ENCODE assay signal across 1 cellular context in the genomic region with DNA sequence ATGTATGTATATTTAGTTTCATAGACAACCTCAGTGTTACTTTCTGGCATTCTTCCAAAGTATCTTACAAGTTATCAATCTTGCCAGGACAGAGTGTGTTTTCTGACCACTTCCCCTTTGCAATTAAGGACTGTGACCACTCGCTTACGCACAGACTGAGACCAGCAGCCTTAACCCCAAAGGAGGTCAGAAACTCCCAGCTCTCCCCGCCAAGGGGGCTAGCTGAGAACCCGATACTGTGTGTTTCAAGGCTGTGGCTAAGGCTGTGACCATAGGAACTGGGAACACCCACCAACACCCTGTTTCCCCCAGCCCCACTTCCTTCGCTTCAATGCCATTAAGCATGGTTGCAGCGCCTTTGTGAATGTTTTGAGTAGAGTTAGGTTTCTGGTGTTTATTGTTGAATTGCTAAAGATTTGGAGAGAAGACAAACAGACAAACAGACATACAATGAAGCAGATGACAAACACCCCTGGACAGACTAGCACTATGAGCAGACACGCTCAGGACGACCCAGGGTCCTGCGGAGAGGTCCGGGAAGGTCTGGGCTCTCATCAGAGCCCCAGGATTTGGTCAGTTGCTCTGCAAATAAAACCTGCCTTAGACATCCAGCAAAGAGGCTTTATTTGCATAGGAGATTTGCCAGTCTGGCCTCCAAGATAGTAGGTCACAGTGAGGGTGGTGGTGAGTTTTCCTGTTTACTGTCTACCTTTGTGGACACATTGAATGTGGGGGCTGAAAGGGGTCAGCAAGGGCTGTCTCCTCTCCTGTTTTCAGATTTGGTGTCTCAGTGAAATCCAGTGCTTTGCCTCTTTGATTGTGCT.
A peak's percentile ranks its signal among the peaks of the same experiment; 100 is the strongest.
TF ChIP-seq lines count a peak whose summit lies in the region.

No MANE protein-coding gene starts in this region.

TF ChIP-seq in GM12878, 131 proteins besides CTCF, POLR2A, EP300 and RAD21 (continued from another document and continues in another):
- TF ChIP-seq, protein P1, sequence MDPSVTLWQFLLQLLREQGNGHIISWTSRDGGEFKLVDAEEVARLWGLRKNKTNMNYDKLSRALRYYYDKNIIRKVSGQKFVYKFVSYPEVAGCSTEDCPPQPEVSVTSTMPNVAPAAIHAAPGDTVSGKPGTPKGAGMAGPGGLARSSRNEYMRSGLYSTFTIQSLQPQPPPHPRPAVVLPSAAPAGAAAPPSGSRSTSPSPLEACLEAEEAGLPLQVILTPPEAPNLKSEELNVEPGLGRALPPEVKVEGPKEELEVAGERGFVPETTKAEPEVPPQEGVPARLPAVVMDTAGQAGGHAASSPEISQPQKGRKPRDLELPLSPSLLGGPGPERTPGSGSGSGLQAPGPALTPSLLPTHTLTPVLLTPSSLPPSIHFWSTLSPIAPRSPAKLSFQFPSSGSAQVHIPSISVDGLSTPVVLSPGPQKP (IDR thresholded peaks at IDR 0.05; ENCODE audit: low read depth, low read length) = no peak
- TF ChIP-seq RFX5 (IDR thresholded peaks at IDR 0.05; ENCODE audit: low read depth, low read length) (no peak), FOXM1 (IDR thresholded peaks at IDR 0.05; ENCODE audit: low read depth, low read length) (peak; percentile 79), ASH2L (IDR thresholded peaks at IDR 0.05; ENCODE audit: borderline replicate concordance, low read depth) (no peak), KAT2A (conservative IDR thresholded peaks at IDR 0.05; ENCODE audit: control insufficient read depth, low read depth, low read length) (no peak), ZNF217 (IDR thresholded peaks at IDR 0.05) (no peak), CBFB (IDR thresholded peaks at IDR 0.05; ENCODE audit: low read depth) (peak; percentile 80), CHD2 (IDR thresholded peaks at IDR 0.05; ENCODE audit: borderline replicate concordance, low read depth, low read length) (peak; percentile 91), NRF1 (conservative IDR thresholded peaks at IDR 0.05; ENCODE audit: low read depth, low read length) (no peak), RCOR1 (conservative IDR thresholded peaks at IDR 0.05; ENCODE audit: low read depth, low read length) (0 out of 2 replicates have a peak, but pooled peaks have one; percentile 64), SUZ12 (IDR thresholded peaks at IDR 0.05; ENCODE audit: unreplicated experiment) (no peak), BMI1 (IDR thresholded peaks at IDR 0.05; ENCODE audit: borderline replicate concordance) (peak; percentile 93), JUND (IDR thresholded peaks at IDR 0.05; ENCODE audit: low read depth, low read length) (peak; percentile 41; the same call in 1 of the 2 replicates), JUNB (IDR thresholded peaks at IDR 0.05) (peak; percentile 28; the same call in 1 of the 2 replicates), NFXL1 (IDR thresholded peaks at IDR 0.05; ENCODE audit: borderline replicate concordance) (no peak), HDGF (IDR thresholded peaks at IDR 0.05) (peak; percentile 76; the same call in 1 of the 2 replicates), STAT3 (IDR thresholded peaks at IDR 0.05; ENCODE audit: low read depth, low read length) (0 out of 2 replicates have a peak, but pooled peaks have one; percentile 72), ATF7 (IDR thresholded peaks at IDR 0.05; ENCODE audit: low read depth) (peak; percentile 93), USF1 (IDR thresholded peaks at IDR 0.05; ENCODE audit: borderline replicate concordance, extremely low read length, insufficient read depth, low read depth, low read length) (no peak), SMAD1 (IDR thresholded peaks at IDR 0.05; ENCODE audit: low read depth, partially characterized antibody) (peak; percentile 99), SIN3A (IDR thresholded peaks at IDR 0.05; ENCODE audit: low read depth, low read length) (no peak), RBBP5 (conservative IDR thresholded peaks at IDR 0.05) (no peak), PAX8 (IDR thresholded peaks at IDR 0.05) (no peak), MEF2A (IDR thresholded peaks at IDR 0.05; ENCODE audit: insufficient read depth, low read depth, low read length) (peak; percentile 65; the same call in 1 of the 2 replicates), ZNF207 (IDR thresholded peaks at IDR 0.05; ENCODE audit: borderline replicate concordance) (peak; percentile 35; the same call in 1 of the 2 replicates), RB1 (IDR thresholded peaks at IDR 0.05; ENCODE audit: borderline replicate concordance) (peak; percentile 47; the same call in 1 of the 2 replicates), IKZF1 (conservative IDR thresholded peaks at IDR 0.05) (peak; percentile 98), PBX3 (IDR thresholded peaks at IDR 0.05; ENCODE audit: insufficient replicate concordance, low read depth, low read length) (peak; percentile 92), KLF5 (IDR thresholded peaks at IDR 0.05; ENCODE audit: partially characterized antibody) (peak; percentile 91), ZZZ3 (IDR thresholded peaks at IDR 0.05; ENCODE audit: control insufficient read depth, insufficient read length, low read depth) (no peak), FOXK2 (IDR thresholded peaks at IDR 0.05) (no peak), CHD4 (IDR thresholded peaks at IDR 0.05) (no peak), ETV6 (conservative IDR thresholded peaks at IDR 0.05 in 1 of 2, IDR thresholded peaks at IDR 0.05 in 1 of 2; ENCODE audit: borderline replicate concordance in 1 of 2, low read depth in 1 of 2) (peak in 1 of 2 experiments; percentile 83; a peak in 2 of 4 replicates), NFYA (IDR thresholded peaks at IDR 0.05; ENCODE audit: borderline replicate concordance, low read depth, low read length) (no peak), IRF4 (IDR thresholded peaks at IDR 0.05; ENCODE audit: low read depth, low read length) (peak; percentile 94), EGR1 (IDR thresholded peaks at IDR 0.05; ENCODE audit: borderline replicate concordance in 1 of 2, low read depth in 2 of 2, low read length in 2 of 2) (no peak), BRCA1 (IDR thresholded peaks at IDR 0.05; ENCODE audit: low read depth, low read length) (no peak), YBX1 (IDR thresholded peaks at IDR 0.05) (no peak), BCL11A (IDR thresholded peaks at IDR 0.05; ENCODE audit: low read depth, low read length) (peak; percentile 100), WRNIP1 (IDR thresholded peaks at IDR 0.05; ENCODE audit: borderline replicate concordance, low read depth, low read length) (no peak; the same call in 1 of the 2 replicates)
- TF ChIP-seq, protein P2, sequence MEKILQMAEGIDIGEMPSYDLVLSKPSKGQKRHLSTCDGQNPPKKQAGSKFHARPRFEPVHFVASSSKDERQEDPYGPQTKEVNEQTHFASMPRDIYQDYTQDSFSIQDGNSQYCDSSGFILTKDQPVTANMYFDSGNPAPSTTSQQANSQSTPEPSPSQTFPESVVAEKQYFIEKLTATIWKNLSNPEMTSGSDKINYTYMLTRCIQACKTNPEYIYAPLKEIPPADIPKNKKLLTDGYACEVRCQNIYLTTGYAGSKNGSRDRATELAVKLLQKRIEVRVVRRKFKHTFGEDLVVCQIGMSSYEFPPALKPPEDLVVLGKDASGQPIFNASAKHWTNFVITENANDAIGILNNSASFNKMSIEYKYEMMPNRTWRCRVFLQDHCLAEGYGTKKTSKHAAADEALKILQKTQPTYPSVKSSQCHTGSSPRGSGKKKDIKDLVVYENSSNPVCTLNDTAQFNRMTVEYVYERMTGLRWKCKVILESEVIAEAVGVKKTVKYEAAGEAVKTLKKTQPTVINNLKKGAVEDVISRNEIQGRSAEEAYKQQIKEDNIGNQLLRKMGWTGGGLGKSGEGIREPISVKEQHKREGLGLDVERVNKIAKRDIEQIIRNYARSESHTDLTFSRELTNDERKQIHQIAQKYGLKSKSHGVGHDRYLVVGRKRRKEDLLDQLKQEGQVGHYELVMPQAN (conservative IDR thresholded peaks at IDR 0.05) = no peak
- TF ChIP-seq, protein P3, sequence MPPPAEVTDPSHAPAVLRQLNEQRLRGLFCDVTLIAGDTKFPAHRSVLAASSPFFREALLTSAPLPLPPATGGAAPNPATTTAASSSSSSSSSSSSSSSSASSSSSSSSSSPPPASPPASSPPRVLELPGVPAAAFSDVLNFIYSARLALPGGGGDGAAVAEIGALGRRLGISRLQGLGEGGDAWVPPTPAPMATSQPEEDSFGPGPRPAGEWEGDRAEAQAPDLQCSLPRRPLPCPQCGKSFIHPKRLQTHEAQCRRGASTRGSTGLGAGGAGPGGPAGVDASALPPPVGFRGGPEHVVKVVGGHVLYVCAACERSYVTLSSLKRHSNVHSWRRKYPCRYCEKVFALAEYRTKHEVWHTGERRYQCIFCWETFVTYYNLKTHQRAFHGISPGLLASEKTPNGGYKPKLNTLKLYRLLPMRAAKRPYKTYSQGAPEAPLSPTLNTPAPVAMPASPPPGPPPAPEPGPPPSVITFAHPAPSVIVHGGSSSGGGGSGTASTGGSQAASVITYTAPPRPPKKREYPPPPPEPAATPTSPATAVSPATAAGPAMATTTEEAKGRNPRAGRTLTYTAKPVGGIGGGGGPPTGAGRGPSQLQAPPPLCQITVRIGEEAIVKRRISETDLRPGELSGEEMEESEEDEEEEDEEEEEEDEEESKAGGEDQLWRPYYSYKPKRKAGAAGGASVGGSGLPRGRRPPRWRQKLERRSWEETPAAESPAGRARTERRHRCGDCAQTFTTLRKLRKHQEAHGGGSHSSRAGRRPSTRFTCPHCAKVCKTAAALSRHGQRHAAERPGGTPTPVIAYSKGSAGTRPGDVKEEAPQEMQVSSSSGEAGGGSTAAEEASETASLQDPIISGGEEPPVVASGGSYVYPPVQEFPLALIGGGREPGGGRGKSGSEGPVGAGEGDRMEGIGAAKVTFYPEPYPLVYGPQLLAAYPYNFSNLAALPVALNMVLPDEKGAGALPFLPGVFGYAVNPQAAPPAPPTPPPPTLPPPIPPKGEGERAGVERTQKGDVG (CRISPR knock-in tag; IDR thresholded peaks at IDR 0.05) = no peak
- TF ChIP-seq, protein P4, sequence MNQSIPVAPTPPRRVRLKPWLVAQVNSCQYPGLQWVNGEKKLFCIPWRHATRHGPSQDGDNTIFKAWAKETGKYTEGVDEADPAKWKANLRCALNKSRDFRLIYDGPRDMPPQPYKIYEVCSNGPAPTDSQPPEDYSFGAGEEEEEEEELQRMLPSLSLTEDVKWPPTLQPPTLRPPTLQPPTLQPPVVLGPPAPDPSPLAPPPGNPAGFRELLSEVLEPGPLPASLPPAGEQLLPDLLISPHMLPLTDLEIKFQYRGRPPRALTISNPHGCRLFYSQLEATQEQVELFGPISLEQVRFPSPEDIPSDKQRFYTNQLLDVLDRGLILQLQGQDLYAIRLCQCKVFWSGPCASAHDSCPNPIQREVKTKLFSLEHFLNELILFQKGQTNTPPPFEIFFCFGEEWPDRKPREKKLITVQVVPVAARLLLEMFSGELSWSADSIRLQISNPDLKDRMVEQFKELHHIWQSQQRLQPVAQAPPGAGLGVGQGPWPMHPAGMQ (IDR thresholded peaks at IDR 0.05; ENCODE audit: borderline replicate concordance) = no peak
- TF ChIP-seq, protein P5, sequence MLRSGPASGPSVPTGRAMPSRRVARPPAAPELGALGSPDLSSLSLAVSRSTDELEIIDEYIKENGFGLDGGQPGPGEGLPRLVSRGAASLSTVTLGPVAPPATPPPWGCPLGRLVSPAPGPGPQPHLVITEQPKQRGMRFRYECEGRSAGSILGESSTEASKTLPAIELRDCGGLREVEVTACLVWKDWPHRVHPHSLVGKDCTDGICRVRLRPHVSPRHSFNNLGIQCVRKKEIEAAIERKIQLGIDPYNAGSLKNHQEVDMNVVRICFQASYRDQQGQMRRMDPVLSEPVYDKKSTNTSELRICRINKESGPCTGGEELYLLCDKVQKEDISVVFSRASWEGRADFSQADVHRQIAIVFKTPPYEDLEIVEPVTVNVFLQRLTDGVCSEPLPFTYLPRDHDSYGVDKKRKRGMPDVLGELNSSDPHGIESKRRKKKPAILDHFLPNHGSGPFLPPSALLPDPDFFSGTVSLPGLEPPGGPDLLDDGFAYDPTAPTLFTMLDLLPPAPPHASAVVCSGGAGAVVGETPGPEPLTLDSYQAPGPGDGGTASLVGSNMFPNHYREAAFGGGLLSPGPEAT (IDR thresholded peaks at IDR 0.05; ENCODE audit: low read depth) = peak; percentile 98
- TF ChIP-seq, protein P6, sequence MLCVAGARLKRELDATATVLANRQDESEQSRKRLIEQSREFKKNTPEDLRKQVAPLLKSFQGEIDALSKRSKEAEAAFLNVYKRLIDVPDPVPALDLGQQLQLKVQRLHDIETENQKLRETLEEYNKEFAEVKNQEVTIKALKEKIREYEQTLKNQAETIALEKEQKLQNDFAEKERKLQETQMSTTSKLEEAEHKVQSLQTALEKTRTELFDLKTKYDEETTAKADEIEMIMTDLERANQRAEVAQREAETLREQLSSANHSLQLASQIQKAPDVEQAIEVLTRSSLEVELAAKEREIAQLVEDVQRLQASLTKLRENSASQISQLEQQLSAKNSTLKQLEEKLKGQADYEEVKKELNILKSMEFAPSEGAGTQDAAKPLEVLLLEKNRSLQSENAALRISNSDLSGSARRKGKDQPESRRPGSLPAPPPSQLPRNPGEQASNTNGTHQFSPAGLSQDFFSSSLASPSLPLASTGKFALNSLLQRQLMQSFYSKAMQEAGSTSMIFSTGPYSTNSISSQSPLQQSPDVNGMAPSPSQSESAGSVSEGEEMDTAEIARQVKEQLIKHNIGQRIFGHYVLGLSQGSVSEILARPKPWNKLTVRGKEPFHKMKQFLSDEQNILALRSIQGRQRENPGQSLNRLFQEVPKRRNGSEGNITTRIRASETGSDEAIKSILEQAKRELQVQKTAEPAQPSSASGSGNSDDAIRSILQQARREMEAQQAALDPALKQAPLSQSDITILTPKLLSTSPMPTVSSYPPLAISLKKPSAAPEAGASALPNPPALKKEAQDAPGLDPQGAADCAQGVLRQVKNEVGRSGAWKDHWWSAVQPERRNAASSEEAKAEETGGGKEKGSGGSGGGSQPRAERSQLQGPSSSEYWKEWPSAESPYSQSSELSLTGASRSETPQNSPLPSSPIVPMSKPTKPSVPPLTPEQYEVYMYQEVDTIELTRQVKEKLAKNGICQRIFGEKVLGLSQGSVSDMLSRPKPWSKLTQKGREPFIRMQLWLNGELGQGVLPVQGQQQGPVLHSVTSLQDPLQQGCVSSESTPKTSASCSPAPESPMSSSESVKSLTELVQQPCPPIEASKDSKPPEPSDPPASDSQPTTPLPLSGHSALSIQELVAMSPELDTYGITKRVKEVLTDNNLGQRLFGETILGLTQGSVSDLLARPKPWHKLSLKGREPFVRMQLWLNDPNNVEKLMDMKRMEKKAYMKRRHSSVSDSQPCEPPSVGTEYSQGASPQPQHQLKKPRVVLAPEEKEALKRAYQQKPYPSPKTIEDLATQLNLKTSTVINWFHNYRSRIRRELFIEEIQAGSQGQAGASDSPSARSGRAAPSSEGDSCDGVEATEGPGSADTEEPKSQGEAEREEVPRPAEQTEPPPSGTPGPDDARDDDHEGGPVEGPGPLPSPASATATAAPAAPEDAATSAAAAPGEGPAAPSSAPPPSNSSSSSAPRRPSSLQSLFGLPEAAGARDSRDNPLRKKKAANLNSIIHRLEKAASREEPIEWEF (IDR thresholded peaks at IDR 0.05; ENCODE audit: insufficient replicate concordance, low read depth, low read length) = peak; percentile 85
